Comparison of ENCODE assay signal across 17 cellular contexts in genomic region chr15:86316216-86316615, GRCh38.
"Had no signal": no experiment of that assay in that cellular context is flagged by ENCODE, and none has a peak within 500 bp of the region (broad histone marks: within the 10 kb centered on the region; RNA-seq: fewer than 3 reads in every experiment).

No MANE protein-coding gene starts in this region.

- H3K4me3 ChIP-seq: pancreas, suprapubic skin had no signal

- H3K9me3 Mint-ChIP-seq: type B pancreatic cell had no signal

- H3K9me3 ChIP-seq: pancreas, suprapubic skin had no signal

- H3K27me3 ChIP-seq: pancreas, suprapubic skin had no signal

- DNase-seq: activated CD4-positive, alpha-beta T cell treated with anti-CD3 and anti-CD28 coated beads for 1 hour; activated CD4-positive, alpha-beta T cell treated with anti-CD3 and anti-CD28 coated beads, Interleukin-2, amount 50 U/mL, for 4 hours; activated effector memory CD4-positive, alpha-beta T cell treated with Interleukin-2 at 50 U/mL for 16 hours; activated naive CD4-positive, alpha-beta T cell treated with anti-CD3 and anti-CD28 coated beads, Interleukin-2, amount 50 U/mL, for 16 hours; activated T-cell treated with anti-CD3 and anti-CD28 coated beads, Interleukin-2, amount 50 U/mL, for 1 hour; erythroblast; hypothalamus; pancreas; stimulated activated CD4-positive, alpha-beta T cell treated with anti-CD3 and anti-CD28 coated beads, Interleukin-15, amount 100 ng/mL, for 24 hours; stimulated activated CD4-positive, alpha-beta T cell treated with anti-CD3 and anti-CD28 coated beads, Interleukin-4, amount 100 ng/mL, for 4 hours; stimulated activated CD8-positive, alpha-beta memory T cell treated with anti-CD3 and anti-CD28 coated beads, Interleukin-4, amount 100 ng/mL, for 48 hours; stimulated activated naive CD8-positive, alpha-beta T cell treated with anti-CD3 and anti-CD28 coated beads, Interleukin-15, Interleukin-2, amounts not matched to agents 100 U/mL and 50 U/mL, for 24 hours; T-helper 1 cell had no signal

- H3K27ac ChIP-seq: pancreas, suprapubic skin, VCaP had no signal

- H3K36me3 ChIP-seq: pancreas, suprapubic skin had no signal

- H3K36me3 Mint-ChIP-seq: type B pancreatic cell had no signal

- ATAC-seq: pancreas; SK-N-SH treated with all-trans-retinoic acid at 6 μM for 48 hours; stimulated activated naive CD8-positive, alpha-beta T cell treated with anti-CD3 and anti-CD28 coated beads, Interleukin-15, Interleukin-2, amounts not matched to agents 100 U/mL and 50 U/mL, for 24 hours had no signal

- H3K4me1 ChIP-seq: pancreas had no signal

- H3K4me3 Mint-ChIP-seq: type B pancreatic cell had no signal

- H3K27ac Mint-ChIP-seq: type B pancreatic cell had no signal
